9 cellular contexts compared by ENCODE assay signal in the genomic region with DNA sequence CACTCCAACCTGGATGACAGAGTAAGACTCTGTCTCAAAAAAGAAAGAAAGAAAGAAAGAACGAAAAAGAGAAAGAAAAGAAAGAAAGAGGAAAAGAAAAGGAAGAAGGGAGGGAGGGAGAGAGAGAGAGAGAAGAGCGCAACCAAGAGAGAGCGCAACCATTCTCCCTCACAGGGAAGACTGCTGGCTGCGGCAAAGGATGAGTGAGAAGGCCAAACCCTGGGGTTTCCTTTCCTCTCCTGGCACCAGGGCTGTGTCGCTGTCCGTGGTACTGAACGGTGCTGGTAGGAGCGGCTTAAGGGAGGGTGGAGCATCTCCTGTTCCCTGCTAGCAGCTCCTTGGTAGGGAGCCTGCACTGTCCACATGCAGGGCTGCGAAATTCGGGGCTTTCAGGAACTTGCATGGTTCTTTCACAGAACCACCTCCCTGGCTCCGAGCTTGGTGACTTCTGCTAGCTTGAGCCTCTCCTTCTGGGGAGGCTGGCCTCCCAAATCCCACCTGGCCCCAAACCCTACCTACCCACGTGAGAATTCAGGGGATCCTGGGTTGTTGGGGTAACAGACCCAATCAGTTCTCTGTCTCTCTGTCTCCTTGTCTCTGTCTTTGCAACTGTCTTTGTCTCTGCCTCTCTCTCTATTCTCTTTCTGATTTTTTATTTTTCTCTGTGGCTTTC. TPM values are rescaled to one million over a fixed set of nuclear protein-coding genes. Genes with fewer than 3 reads are reported as not detected.
DNase-seq lines count a peak whose midpoint lies in the region; ATAC-seq, FAIRE-seq and TF ChIP-seq lines count a peak whose summit lies in the region.
"Had no signal": no experiment of that assay in that cellular context is flagged by ENCODE, and none has a peak within 500 bp of the region (broad histone marks: within the 10 kb centered on the region; RNA-seq: fewer than 3 reads in every experiment).

No MANE protein-coding gene starts in this region.

- peak; percentile 59 for ATAC-seq in activated T-helper 17 cell treated with anti-CD3 and anti-CD28 coated beads, Interleukin-2, amount 50 U/mL, for 72 hours (replicated peaks)
- peak; percentile 78 for ATAC-seq in foreskin keratinocyte
- ATAC-seq in HG02678 (IDR thresholded peaks at IDR 0.05; ENCODE audit: unreplicated experiment): no peak

- H3K27me3 ChIP-seq in foreskin keratinocyte: no peaks in the 10 kb centered on the region

- no peak overlapping the region for H3K27ac ChIP-seq in foreskin keratinocyte

- peaks cover 3% of the 10 kb centered on the region for H3K9me3 Mint-ChIP-seq in activated T-helper 17 cell treated with anti-CD3 and anti-CD28 coated beads, Interleukin-2, amount 50 U/mL, for 72 hours

- no peak overlapping the region for H3K4me3 Mint-ChIP-seq in activated T-helper 17 cell treated with anti-CD3 and anti-CD28 coated beads, Interleukin-2, amount 50 U/mL, for 72 hours
- H3K4me3 Mint-ChIP-seq: activated naive CD4-positive, alpha-beta T cell treated with anti-CD3 and anti-CD28 coated beads, Interleukin-2, amount 50 U/mL, for 24 hours had no signal

- peaks cover 13% of the 10 kb centered on the region for H3K27me3 Mint-ChIP-seq in activated T-helper 17 cell treated with anti-CD3 and anti-CD28 coated beads, Interleukin-2, amount 50 U/mL, for 72 hours

- no peaks in the 10 kb centered on the region for H3K4me1 Mint-ChIP-seq in activated T-helper 17 cell treated with anti-CD3 and anti-CD28 coated beads, Interleukin-2, amount 50 U/mL, for 72 hours
- H3K4me1 Mint-ChIP-seq: activated naive CD4-positive, alpha-beta T cell treated with anti-CD3 and anti-CD28 coated beads, Interleukin-2, amount 50 U/mL, for 24 hours had no signal

- H3K27ac Mint-ChIP-seq in activated T-helper 17 cell treated with anti-CD3 and anti-CD28 coated beads, Interleukin-2, amount 50 U/mL, for 72 hours: no peak overlapping the region
- H3K27ac Mint-ChIP-seq: activated naive CD4-positive, alpha-beta T cell treated with anti-CD3 and anti-CD28 coated beads, Interleukin-2, amount 50 U/mL, for 24 hours had no signal

- no peaks in the 10 kb centered on the region for H3K36me3 Mint-ChIP-seq in activated T-helper 17 cell treated with anti-CD3 and anti-CD28 coated beads, Interleukin-2, amount 50 U/mL, for 72 hours (ENCODE audit: low read depth)

- no peak for FAIRE-seq in GM19239 (lab: Jason Lieb, UNC)
- FAIRE-seq in RCC 7860 (lab: Jason Lieb, UNC): no peak
- no peak for FAIRE-seq in urothelium cell line (lab: Jason Lieb, UNC)

- H3K4me1 ChIP-seq in foreskin keratinocyte: no peaks in the 10 kb centered on the region

- DNase-seq in GM19239 (ENCODE audit: insufficient read length, low spot score) (peak; percentile 59), RCC 7860 (ENCODE audit: low spot score) (peak; percentile 31), foreskin keratinocyte (peak; percentile 45 to 74), pons (ENCODE audit: low spot score) (peak; percentile 40), urothelium cell line (ENCODE audit: low spot score) (peak; percentile 82), NCI-H524 treated with DMSO at 0.1 percent for 48 hours (lab: John Stamatoyannopoulos, UW) (no peak)

- no peak for TF ChIP-seq CTCF in foreskin keratinocyte (conservative IDR thresholded peaks at IDR 0.05)

RNA-seq across cellular contexts. Expression of a gene that starts 51.1 kb away (rescaled TPM):
- not detected for total RNA-seq in activated T-helper 17 cell treated with anti-CD3 and anti-CD28 coated beads, Interleukin-2, amount 50 U/mL, for 72 hours
- total RNA-seq in foreskin keratinocyte: not detected in 2 replicates
- polyA plus RNA-seq in foreskin keratinocyte: not detected in 2 replicates
